8 cellular contexts compared by ENCODE assay signal in the genomic region with DNA sequence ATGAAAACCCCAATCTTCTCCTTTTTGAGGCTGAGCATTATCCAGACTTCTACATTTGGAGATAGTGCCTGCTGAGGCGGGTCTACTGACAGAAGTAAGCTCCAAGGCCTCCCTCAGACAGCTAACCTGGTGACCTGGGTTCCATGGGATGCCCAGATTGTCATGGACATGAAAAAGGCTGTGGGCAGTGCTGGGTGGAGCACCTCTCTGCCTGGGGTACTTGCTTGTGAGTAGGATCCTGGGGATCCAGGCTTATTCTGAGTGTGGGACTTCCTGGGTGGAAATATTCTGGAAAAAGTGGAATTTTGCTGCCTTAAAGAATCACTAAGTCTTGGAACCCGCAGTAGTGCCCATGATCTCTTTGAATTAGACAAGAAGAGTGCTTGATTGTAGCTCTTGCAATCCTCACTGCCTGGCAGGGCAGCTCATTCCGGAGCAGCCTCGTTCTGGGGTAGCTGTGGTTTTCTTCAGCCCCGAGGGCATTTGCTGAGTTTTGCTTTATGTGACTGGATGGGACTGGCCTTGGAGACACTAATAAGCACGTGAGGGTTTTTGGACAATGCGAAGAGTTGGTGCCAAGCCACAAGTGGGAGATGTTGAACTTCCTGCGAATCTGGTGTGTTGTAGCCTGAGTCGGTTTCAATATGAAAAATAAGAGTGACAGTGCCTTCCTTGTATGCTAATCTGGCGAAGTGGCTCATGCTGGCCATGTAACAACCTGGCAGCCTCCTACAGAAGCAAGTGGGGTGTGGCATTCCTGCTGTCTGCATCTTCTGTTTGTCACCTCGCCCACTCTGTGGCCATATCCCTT. TPM values are rescaled to one million over a fixed set of nuclear protein-coding genes. Genes with fewer than 3 reads are reported as not detected.
A peak's percentile ranks its signal among the peaks of the same experiment; 100 is the strongest.
DNase-seq lines count a peak whose midpoint lies in the region; FAIRE-seq and TF ChIP-seq lines count a peak whose summit lies in the region.

No MANE protein-coding gene starts in this region.

- H3K4me3 ChIP-seq in H1 (ENCODE audit: extremely low read depth in 1 of 4, insufficient read depth in 2 of 4, low read depth in 3 of 4, low read length in 4 of 4) (no peak overlapping the region), kidney (ENCODE audit: low read length in 2 of 2) (no peak overlapping the region)

- TF ChIP-seq CTCF in H1 (IDR thresholded peaks at IDR 0.05; ENCODE audit: control extremely low read depth in 1 of 3, insufficient read depth in 1 of 3, low read depth in 1 of 3, low read length in 3 of 3) (no peak), kidney (IDR thresholded peaks at IDR 0.05; ENCODE audit: borderline replicate concordance, extremely low read depth, insufficient read depth) (no peak)

- H3K4me1 ChIP-seq in H1 (replicated peaks in 1 of 4; ENCODE audit: control insufficient read depth in 3 of 4, insufficient read depth in 4 of 4, low read length in 3 of 4): no peaks in the 10 kb centered on the region
- H3K4me1 ChIP-seq in kidney (ENCODE audit: control insufficient read depth in 1 of 2, insufficient read depth in 1 of 2, low read depth in 1 of 2, low read length in 2 of 2): peaks cover 0 to 2% of the 10 kb centered on the region in 2 donors

- H3K18ac ChIP-seq in H1 (ENCODE audit: extremely low read depth, low read length): no peak overlapping the region

- H4K91ac ChIP-seq in H1 (replicated peaks; ENCODE audit: insufficient read length, low read length): no peak overlapping the region

- H4K5ac ChIP-seq in H1 (ENCODE audit: insufficient read length, low read depth, low read length): no peak overlapping the region

- no peak overlapping the region for H3K56ac ChIP-seq in H1 (replicated peaks; ENCODE audit: insufficient read length, low read depth, low read length)

- TF ChIP-seq EP300 in H1 (IDR thresholded peaks at IDR 0.05; ENCODE audit: borderline replicate concordance in 1 of 2, low read depth in 2 of 2, low read length in 2 of 2): no peak

- no peak for TF ChIP-seq RAD21 in H1 (IDR thresholded peaks at IDR 0.05 in 1 of 2, conservative IDR thresholded peaks at IDR 0.05 in 1 of 2; ENCODE audit: low read depth in 2 of 2, low read length in 2 of 2)

- TF ChIP-seq POLR2A in H1 (IDR thresholded peaks at IDR 0.05; ENCODE audit: control extremely low read depth in 1 of 2, low read depth in 2 of 2, low read length in 2 of 2): no peak

- H3K27me3 ChIP-seq in H1 (replicated peaks in 1 of 4; ENCODE audit: control insufficient read depth in 3 of 4, extremely low read depth in 1 of 4, insufficient read depth in 3 of 4, low read length in 3 of 4): no peaks in the 10 kb centered on the region

- no peak overlapping the region for H3K23ac ChIP-seq in H1 (ENCODE audit: insufficient read length)

- no peak overlapping the region for H3K14ac ChIP-seq in H1 (ENCODE audit: insufficient read length)

- H3K79me2 ChIP-seq in H1 (ENCODE audit: control insufficient read depth in 1 of 2, insufficient read depth in 2 of 2, low read length in 2 of 2): no peaks in the 10 kb centered on the region

- no peaks in the 10 kb centered on the region for H3K9me3 ChIP-seq in H1 (ENCODE audit: insufficient read depth in 2 of 2, low read depth in 1 of 2, low read length in 1 of 2)
- no peaks in the 10 kb centered on the region for H3K9me3 ChIP-seq in kidney (ENCODE audit: control insufficient read depth in 1 of 2, low read length in 2 of 2)

- no peak overlapping the region for H2BK15ac ChIP-seq in H1 (ENCODE audit: low read length)

- no peak for FAIRE-seq in H1 (lab: Jason Lieb, UNC)
- FAIRE-seq in kidney (lab: Jason Lieb, UNC): no peak

- H3K9ac ChIP-seq in H1 (replicated peaks in 1 of 4; ENCODE audit: extremely low read depth in 1 of 4, low read depth in 3 of 4, low read length in 3 of 4): no peak overlapping the region
- H3K9ac ChIP-seq in kidney (ENCODE audit: low read length in 2 of 2): no peak overlapping the region

- WGBS in H1 (ENCODE audit: extremely low coverage in 1 of 2, insufficient coverage in 1 of 2, insufficient read length in 1 of 2, insufficient replicate concordance in 2 of 2, low coverage in 1 of 2, low lambda C conversion rate in 2 of 2, missing lambda C conversion rate in 1 of 2), 2 experiments: 88% methylated on average over 11 of the region's 11 CpGs; no CpG with 5 or more reads in 1 of the 2 experiments

- H2BK5ac ChIP-seq in H1 (ENCODE audit: low read depth, low read length): no peak overlapping the region

- H3K4ac ChIP-seq in H1 (replicated peaks; ENCODE audit: insufficient read length, low read depth, low read length): no peak overlapping the region

- no peak overlapping the region for H2BK12ac ChIP-seq in H1 (ENCODE audit: low read depth, low read length)

- no peak overlapping the region for H3K4me2 ChIP-seq in H1 (ENCODE audit: insufficient read depth in 1 of 2, low read depth in 2 of 2, low read length in 2 of 2)

- H3K36me3 ChIP-seq in H1 (ENCODE audit: control insufficient read depth in 2 of 4, insufficient read depth in 4 of 4, low read length in 3 of 4) (peaks cover 0 to 5% (median 0%) of the 10 kb centered on the region in 4 experiments; a peak in 1 of 8 replicates), kidney (ENCODE audit: control insufficient read depth in 1 of 2, insufficient read depth in 2 of 2, low read length in 2 of 2) (no peaks in the 10 kb centered on the region)

- H2AFZ ChIP-seq in H1 (ENCODE audit: low read length): no peak overlapping the region

- CTCF ChIA-PET in H1 (lab: Charles Lee; ENCODE audit: partially characterized antibody): interaction anchor here (0.6 to 1.7 kb wide), 4 partner anchors 11 to 343 kb away, joined by 3 to 4 read pairs (median 4); no protein-coding TSS in a partner anchor

- intact Hi-C loops in kidney (cut with DNase I): loop anchor here (10.0 kb wide), 1 partner anchor 203 kb away; no protein-coding TSS in a partner anchor

- H4K8ac ChIP-seq in H1 (ENCODE audit: extremely low read depth, insufficient read depth, low read length): no peak overlapping the region

- H3K27ac ChIP-seq in H1 (ENCODE audit: low read depth, low read length) (no peak overlapping the region), kidney (ENCODE audit: low read depth in 2 of 2, low read length in 2 of 2) (no peak overlapping the region)

- POLR2A ChIA-PET in H1 (lab: Charles Lee; ENCODE audit: partially characterized antibody): no interaction called here

- DNase-seq in EL (peak; percentile 84), GOT3 (lab: John Stamatoyannopoulos, UW) (peak; percentile 60), NCI-H69 (lab: John Stamatoyannopoulos, UW) (peak; percentile 21), H1 (ENCODE audit: low read depth in 1 of 2, low spot score in 2 of 2) (no peak), renal cortical epithelial cell (ENCODE audit: low read depth) (peak; percentile 73), kidney (no peak), NCI-H510A (lab: John Stamatoyannopoulos, UW) (no peak), middle frontal gyrus (ENCODE audit: extremely low spot score, low spot score) (no peak)

- no peaks in the 10 kb centered on the region for H3K23me2 ChIP-seq in H1 (ENCODE audit: low read depth, low read length)

- peak overlapping the region; percentile 4; the same call in 1 of the 2 replicates for H2AK5ac ChIP-seq in H1 (ENCODE audit: low read depth, low read length)

- H2BK20ac ChIP-seq in H1 (ENCODE audit: low read length): no peak overlapping the region

- no peaks in the 10 kb centered on the region for H3K79me1 ChIP-seq in H1 (ENCODE audit: low read depth, low read length)

- H4K20me1 ChIP-seq in H1 (replicated peaks in 1 of 2; ENCODE audit: control insufficient read depth in 1 of 2, insufficient read depth in 2 of 2, low read length in 2 of 2): no peaks in the 10 kb centered on the region

- H2BK120ac ChIP-seq in H1 (replicated peaks; ENCODE audit: low read depth, low read length): no peak overlapping the region

TF ChIP-seq in H1, 55 proteins besides CTCF, POLR2A, EP300 and RAD21 (continues in another document):
- TF ChIP-seq ASH2L (IDR thresholded peaks at IDR 0.05; ENCODE audit: low read length): no peak
- no peak for TF ChIP-seq NANOG (IDR thresholded peaks at IDR 0.05; ENCODE audit: insufficient read depth, low read depth, low read length, poor library complexity, severe bottlenecking)
- no peak for TF ChIP-seq HDAC6 (IDR thresholded peaks at IDR 0.05; ENCODE audit: low read depth, low read length)
- TF ChIP-seq, protein P1, sequence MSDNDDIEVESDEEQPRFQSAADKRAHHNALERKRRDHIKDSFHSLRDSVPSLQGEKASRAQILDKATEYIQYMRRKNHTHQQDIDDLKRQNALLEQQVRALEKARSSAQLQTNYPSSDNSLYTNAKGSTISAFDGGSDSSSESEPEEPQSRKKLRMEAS (IDR thresholded peaks at IDR 0.05): no peak
- TF ChIP-seq, protein P2, sequence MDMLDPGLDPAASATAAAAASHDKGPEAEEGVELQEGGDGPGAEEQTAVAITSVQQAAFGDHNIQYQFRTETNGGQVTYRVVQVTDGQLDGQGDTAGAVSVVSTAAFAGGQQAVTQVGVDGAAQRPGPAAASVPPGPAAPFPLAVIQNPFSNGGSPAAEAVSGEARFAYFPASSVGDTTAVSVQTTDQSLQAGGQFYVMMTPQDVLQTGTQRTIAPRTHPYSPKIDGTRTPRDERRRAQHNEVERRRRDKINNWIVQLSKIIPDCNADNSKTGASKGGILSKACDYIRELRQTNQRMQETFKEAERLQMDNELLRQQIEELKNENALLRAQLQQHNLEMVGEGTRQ (IDR thresholded peaks at IDR 0.05; ENCODE audit: low read length): no peak
- no peak for TF ChIP-seq GTF2F1 (IDR thresholded peaks at IDR 0.05; ENCODE audit: borderline replicate concordance, low read depth, low read length)
- no peak for TF ChIP-seq SP1 (IDR thresholded peaks at IDR 0.05; ENCODE audit: low read depth, low read length)
- TF ChIP-seq KDM1A (IDR thresholded peaks at IDR 0.05; ENCODE audit: borderline replicate concordance, low read length): no peak
- no peak for TF ChIP-seq RXRA (IDR thresholded peaks at IDR 0.05; ENCODE audit: insufficient read depth, low read depth, low read length)
- no peak for TF ChIP-seq MAFK (IDR thresholded peaks at IDR 0.05; ENCODE audit: low read depth, low read length)
- TF ChIP-seq SIX5 (IDR thresholded peaks at IDR 0.05; ENCODE audit: low read depth, low read length): no peak
- TF ChIP-seq TCF12 (IDR thresholded peaks at IDR 0.05; ENCODE audit: low read depth, low read length): no peak
- TF ChIP-seq SUZ12 (IDR thresholded peaks at IDR 0.05; ENCODE audit: low read length): no peak

RNA-seq across cellular contexts. Expression of a gene that starts 28.2 kb away (rescaled TPM):
- total RNA-seq in H1 (2021; fragmentation: NEBNext Ultra II Directional; extraction: Animal tissue kit (Norgen Biotek cat#: 25700)): 20.5 and 21.0 TPM in 2 replicates
- polyA plus RNA-seq in H1 (2011; rRNA removed): 4.3 and 7.7 TPM in 2 replicates
- 8.7 TPM for polyA plus RNA-seq in H1 (2011; cell fraction: cytosol; rRNA removed)
- 4.2 TPM for polyA plus RNA-seq in H1 (2011; cell fraction: nucleus; rRNA removed)
- polyA plus RNA-seq in H1 (2012, experiment 1 of 2): 6.1 to 12.4 TPM (median 8.0 TPM) in 4 replicates
- polyA plus RNA-seq in H1 (2012, experiment 2 of 2): 1.2 TPM
- polyA plus RNA-seq in H1 (2013, experiment 1 of 2): 14.7 TPM
- polyA plus RNA-seq in H1 (2013, experiment 2 of 2): 14.0 TPM
- 5.6 and 5.7 TPM in 2 replicates for polyA minus RNA-seq in H1 (2011; rRNA and poly(A)+ RNA removed)
- polyA minus RNA-seq in H1 (2011; cell fraction: cytosol; rRNA and poly(A)+ RNA removed): 6.0 TPM
- 9.0 TPM for polyA minus RNA-seq in H1 (2011; cell fraction: nucleus; rRNA and poly(A)+ RNA removed)
- total RNA-seq in renal cortical epithelial cell: 12.7 and 14.1 TPM in 2 replicates
- total RNA-seq in kidney: 12.1 TPM
- polyA plus RNA-seq in kidney (ENCODE audit: insufficient read depth, low read depth, low replicate concordance): 5.2 TPM

Comparison
In these comparisons a context has a peak if more than half of its experiments do, and no peak if none do; other contexts are left out.
1. DNase-seq: peak in EL (single experiment), GOT3 (single experiment), NCI-H69 (single experiment) and renal cortical epithelial cell (single experiment); none in H1 (0 of 2), kidney (single experiment), NCI-H510A (single experiment) and middle frontal gyrus (single experiment).